In the genomic region with DNA sequence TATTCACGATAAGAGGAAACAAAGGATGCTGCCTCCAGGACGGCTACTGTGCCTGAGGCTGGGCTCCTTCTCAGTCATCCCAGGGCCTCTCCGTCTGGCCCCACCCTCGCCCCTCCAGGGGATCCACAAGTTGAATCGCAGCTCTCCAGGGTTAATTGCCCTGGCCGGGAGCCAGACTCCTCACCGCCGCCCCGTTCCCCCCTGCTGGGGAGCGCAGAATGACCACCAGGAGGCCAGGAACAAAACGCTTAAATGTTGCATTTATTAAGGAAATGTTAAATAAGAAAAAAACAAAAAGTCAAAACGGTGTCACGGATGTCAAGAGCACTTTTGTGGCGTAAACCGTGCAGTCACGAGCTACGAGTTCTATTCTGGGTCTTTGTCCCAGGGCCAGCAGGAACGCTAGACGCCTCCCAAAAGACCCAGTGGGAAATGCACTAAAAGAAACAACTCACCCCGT, we compare ENCODE assay signal across 1 cellular context.
TF ChIP-seq lines count a peak whose summit lies in the region.

No MANE protein-coding gene starts in this region.

TF ChIP-seq in HEK293, 187 proteins besides CTCF, POLR2A, EP300 and RAD21 (continued from another document):
- TF ChIP-seq, protein P1, sequence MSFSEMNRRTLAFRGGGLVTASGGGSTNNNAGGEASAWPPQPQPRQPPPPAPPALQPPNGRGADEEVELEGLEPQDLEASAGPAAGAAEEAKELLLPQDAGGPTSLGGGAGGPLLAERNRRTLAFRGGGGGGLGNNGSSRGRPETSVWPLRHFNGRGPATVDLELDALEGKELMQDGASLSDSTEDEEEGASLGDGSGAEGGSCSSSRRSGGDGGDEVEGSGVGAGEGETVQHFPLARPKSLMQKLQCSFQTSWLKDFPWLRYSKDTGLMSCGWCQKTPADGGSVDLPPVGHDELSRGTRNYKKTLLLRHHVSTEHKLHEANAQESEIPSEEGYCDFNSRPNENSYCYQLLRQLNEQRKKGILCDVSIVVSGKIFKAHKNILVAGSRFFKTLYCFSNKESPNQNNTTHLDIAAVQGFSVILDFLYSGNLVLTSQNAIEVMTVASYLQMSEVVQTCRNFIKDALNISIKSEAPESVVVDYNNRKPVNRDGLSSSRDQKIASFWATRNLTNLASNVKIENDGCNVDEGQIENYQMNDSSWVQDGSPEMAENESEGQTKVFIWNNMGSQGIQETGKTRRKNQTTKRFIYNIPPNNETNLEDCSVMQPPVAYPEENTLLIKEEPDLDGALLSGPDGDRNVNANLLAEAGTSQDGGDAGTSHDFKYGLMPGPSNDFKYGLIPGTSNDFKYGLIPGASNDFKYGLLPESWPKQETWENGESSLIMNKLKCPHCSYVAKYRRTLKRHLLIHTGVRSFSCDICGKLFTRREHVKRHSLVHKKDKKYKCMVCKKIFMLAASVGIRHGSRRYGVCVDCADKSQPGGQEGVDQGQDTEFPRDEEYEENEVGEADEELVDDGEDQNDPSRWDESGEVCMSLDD (tag by site-specific recombination; IDR thresholded peaks at IDR 0.05) = peak; percentile 48
- TF ChIP-seq ZNF175 (tag by site-specific recombination; IDR thresholded peaks at IDR 0.05) (no peak), ZNF510 (tag by site-specific recombination; IDR thresholded peaks at IDR 0.05; ENCODE audit: insufficient replicate concordance) (no peak), YY2 (tag by site-specific recombination; IDR thresholded peaks at IDR 0.05) (no peak), ZNF335 (tag by site-specific recombination; conservative IDR thresholded peaks at IDR 0.05) (peak; percentile 71), ZNF561 (tag by site-specific recombination; IDR thresholded peaks at IDR 0.05; ENCODE audit: borderline replicate concordance) (peak; percentile 81), OSR2 (tag by site-specific recombination; IDR thresholded peaks at IDR 0.05) (no peak; the same call in none of the 2 replicates), ZNF629 (tag by site-specific recombination; IDR thresholded peaks at IDR 0.05) (peak; percentile 45; the same call in 1 of the 2 replicates), SP7 (tag by site-specific recombination; IDR thresholded peaks at IDR 0.05) (peak; percentile 67), ZBTB17 (tag by site-specific recombination; IDR thresholded peaks at IDR 0.05) (0 out of 2 replicates have a peak, but pooled peaks have one; percentile 59), SP2 (tag by site-specific recombination; IDR thresholded peaks at IDR 0.05) (0 out of 2 replicates have a peak, but pooled peaks have one; percentile 17), ZNF558 (tag by site-specific recombination; IDR thresholded peaks at IDR 0.05) (peak; percentile 12; the same call in 1 of the 2 replicates), ZNF366 (tag by site-specific recombination; conservative IDR thresholded peaks at IDR 0.05) (peak; percentile 32; the same call in 1 of the 2 replicates), SP3 (tag by site-specific recombination; IDR thresholded peaks at IDR 0.05) (0 out of 2 replicates have a peak, but pooled peaks have one; percentile 7), WT1 (tag by site-specific recombination; IDR thresholded peaks at IDR 0.05) (peak; percentile 80), ZBTB1 (tag by site-specific recombination; IDR thresholded peaks at IDR 0.05) (no peak), ZNF747 (tag by site-specific recombination; IDR thresholded peaks at IDR 0.05) (no peak), KLF10 (tag by site-specific recombination; IDR thresholded peaks at IDR 0.05) (peak; percentile 65), SCRT1 (tag by site-specific recombination; IDR thresholded peaks at IDR 0.05; ENCODE audit: borderline replicate concordance) (peak; percentile 38; the same call in 1 of the 2 replicates), KLF8 (tag by site-specific recombination; IDR thresholded peaks at IDR 0.05) (0 out of 2 replicates have a peak, but pooled peaks have one; percentile 55), ZNF10 (tag by site-specific recombination; IDR thresholded peaks at IDR 0.05) (no peak), ZNF16 (tag by site-specific recombination; IDR thresholded peaks at IDR 0.05; ENCODE audit: low read depth) (no peak)
- TF ChIP-seq, protein P2, sequence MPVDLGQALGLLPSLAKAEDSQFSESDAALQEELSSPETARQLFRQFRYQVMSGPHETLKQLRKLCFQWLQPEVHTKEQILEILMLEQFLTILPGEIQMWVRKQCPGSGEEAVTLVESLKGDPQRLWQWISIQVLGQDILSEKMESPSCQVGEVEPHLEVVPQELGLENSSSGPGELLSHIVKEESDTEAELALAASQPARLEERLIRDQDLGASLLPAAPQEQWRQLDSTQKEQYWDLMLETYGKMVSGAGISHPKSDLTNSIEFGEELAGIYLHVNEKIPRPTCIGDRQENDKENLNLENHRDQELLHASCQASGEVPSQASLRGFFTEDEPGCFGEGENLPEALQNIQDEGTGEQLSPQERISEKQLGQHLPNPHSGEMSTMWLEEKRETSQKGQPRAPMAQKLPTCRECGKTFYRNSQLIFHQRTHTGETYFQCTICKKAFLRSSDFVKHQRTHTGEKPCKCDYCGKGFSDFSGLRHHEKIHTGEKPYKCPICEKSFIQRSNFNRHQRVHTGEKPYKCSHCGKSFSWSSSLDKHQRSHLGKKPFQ (tag by site-specific recombination; IDR thresholded peaks at IDR 0.05) = 0 out of 2 replicates have a peak, but pooled peaks have one; percentile 35
- TF ChIP-seq, protein P3, sequence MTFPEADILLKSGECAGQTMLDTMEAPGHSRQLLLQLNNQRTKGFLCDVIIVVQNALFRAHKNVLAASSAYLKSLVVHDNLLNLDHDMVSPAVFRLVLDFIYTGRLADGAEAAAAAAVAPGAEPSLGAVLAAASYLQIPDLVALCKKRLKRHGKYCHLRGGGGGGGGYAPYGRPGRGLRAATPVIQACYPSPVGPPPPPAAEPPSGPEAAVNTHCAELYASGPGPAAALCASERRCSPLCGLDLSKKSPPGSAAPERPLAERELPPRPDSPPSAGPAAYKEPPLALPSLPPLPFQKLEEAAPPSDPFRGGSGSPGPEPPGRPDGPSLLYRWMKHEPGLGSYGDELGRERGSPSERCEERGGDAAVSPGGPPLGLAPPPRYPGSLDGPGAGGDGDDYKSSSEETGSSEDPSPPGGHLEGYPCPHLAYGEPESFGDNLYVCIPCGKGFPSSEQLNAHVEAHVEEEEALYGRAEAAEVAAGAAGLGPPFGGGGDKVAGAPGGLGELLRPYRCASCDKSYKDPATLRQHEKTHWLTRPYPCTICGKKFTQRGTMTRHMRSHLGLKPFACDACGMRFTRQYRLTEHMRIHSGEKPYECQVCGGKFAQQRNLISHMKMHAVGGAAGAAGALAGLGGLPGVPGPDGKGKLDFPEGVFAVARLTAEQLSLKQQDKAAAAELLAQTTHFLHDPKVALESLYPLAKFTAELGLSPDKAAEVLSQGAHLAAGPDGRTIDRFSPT (tag by site-specific recombination; IDR thresholded peaks at IDR 0.05) = peak; percentile 83
- TF ChIP-seq, protein P4, sequence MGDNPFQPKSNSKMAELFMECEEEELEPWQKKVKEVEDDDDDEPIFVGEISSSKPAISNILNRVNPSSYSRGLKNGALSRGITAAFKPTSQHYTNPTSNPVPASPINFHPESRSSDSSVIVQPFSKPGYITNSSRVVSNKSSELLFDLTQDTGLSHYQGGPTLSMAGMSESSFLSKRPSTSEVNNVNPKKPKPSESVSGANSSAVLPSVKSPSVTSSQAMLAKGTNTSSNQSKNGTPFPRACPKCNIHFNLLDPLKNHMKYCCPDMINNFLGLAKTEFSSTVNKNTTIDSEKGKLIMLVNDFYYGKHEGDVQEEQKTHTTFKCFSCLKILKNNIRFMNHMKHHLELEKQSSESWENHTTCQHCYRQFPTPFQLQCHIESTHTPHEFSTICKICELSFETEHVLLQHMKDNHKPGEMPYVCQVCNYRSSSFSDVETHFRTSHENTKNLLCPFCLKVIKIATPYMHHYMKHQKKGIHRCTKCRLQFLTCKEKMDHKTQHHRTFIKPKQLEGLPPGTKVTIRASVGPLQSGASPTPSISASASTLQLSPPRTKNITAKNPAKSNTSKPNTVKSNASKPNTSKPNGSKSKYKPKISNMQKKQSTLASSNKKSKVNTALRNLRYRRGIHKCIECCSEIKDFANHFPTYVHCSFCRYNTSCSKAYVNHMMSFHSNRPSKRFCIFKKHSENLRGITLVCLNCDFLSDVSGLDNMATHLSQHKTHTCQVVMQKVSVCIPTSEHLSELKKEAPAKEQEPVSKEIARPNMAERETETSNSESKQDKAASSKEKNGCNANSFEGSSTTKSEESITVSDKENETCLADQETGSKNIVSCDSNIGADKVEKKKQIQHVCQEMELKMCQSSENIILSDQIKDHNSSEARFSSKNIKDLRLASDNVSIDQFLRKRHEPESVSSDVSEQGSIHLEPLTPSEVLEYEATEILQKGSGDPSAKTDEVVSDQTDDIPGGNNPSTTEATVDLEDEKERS (tag by site-specific recombination; IDR thresholded peaks at IDR 0.05) = no peak
- TF ChIP-seq, protein P5, sequence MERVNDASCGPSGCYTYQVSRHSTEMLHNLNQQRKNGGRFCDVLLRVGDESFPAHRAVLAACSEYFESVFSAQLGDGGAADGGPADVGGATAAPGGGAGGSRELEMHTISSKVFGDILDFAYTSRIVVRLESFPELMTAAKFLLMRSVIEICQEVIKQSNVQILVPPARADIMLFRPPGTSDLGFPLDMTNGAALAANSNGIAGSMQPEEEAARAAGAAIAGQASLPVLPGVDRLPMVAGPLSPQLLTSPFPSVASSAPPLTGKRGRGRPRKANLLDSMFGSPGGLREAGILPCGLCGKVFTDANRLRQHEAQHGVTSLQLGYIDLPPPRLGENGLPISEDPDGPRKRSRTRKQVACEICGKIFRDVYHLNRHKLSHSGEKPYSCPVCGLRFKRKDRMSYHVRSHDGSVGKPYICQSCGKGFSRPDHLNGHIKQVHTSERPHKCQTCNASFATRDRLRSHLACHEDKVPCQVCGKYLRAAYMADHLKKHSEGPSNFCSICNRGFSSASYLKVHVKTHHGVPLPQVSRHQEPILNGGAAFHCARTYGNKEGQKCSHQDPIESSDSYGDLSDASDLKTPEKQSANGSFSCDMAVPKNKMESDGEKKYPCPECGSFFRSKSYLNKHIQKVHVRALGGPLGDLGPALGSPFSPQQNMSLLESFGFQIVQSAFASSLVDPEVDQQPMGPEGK (tag by site-specific recombination; IDR thresholded peaks at IDR 0.05) = peak; percentile 71
- TF ChIP-seq, protein P6, sequence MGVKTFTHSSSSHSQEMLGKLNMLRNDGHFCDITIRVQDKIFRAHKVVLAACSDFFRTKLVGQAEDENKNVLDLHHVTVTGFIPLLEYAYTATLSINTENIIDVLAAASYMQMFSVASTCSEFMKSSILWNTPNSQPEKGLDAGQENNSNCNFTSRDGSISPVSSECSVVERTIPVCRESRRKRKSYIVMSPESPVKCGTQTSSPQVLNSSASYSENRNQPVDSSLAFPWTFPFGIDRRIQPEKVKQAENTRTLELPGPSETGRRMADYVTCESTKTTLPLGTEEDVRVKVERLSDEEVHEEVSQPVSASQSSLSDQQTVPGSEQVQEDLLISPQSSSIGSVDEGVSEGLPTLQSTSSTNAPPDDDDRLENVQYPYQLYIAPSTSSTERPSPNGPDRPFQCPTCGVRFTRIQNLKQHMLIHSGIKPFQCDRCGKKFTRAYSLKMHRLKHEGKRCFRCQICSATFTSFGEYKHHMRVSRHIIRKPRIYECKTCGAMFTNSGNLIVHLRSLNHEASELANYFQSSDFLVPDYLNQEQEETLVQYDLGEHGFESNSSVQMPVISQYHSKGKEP (tag by site-specific recombination; IDR thresholded peaks at IDR 0.05) = peak; percentile 49; the same call in 1 of the 2 replicates
- TF ChIP-seq, protein P7, sequence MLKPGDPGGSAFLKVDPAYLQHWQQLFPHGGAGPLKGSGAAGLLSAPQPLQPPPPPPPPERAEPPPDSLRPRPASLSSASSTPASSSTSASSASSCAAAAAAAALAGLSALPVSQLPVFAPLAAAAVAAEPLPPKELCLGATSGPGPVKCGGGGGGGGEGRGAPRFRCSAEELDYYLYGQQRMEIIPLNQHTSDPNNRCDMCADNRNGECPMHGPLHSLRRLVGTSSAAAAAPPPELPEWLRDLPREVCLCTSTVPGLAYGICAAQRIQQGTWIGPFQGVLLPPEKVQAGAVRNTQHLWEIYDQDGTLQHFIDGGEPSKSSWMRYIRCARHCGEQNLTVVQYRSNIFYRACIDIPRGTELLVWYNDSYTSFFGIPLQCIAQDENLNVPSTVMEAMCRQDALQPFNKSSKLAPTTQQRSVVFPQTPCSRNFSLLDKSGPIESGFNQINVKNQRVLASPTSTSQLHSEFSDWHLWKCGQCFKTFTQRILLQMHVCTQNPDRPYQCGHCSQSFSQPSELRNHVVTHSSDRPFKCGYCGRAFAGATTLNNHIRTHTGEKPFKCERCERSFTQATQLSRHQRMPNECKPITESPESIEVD (tag by site-specific recombination; IDR thresholded peaks at IDR 0.05) = peak; percentile 97
- TF ChIP-seq, protein P8, sequence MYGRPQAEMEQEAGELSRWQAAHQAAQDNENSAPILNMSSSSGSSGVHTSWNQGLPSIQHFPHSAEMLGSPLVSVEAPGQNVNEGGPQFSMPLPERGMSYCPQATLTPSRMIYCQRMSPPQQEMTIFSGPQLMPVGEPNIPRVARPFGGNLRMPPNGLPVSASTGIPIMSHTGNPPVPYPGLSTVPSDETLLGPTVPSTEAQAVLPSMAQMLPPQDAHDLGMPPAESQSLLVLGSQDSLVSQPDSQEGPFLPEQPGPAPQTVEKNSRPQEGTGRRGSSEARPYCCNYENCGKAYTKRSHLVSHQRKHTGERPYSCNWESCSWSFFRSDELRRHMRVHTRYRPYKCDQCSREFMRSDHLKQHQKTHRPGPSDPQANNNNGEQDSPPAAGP (tag by site-specific recombination; IDR thresholded peaks at IDR 0.05) = peak; percentile 51; the same call in 1 of the 2 replicates
TF ChIP-seq in HEK293: peak in this region for 36.
